In genomic region chr7:139908792-139909191, GRCh38 we compare ENCODE assay signal across 1 cellular context.
TF ChIP-seq lines count a peak whose summit lies in the region.

No MANE protein-coding gene starts in this region.

TF ChIP-seq in IMR-90, 13 proteins besides CTCF, POLR2A, EP300 and RAD21 (continued from another document):
- TF ChIP-seq, protein P1, sequence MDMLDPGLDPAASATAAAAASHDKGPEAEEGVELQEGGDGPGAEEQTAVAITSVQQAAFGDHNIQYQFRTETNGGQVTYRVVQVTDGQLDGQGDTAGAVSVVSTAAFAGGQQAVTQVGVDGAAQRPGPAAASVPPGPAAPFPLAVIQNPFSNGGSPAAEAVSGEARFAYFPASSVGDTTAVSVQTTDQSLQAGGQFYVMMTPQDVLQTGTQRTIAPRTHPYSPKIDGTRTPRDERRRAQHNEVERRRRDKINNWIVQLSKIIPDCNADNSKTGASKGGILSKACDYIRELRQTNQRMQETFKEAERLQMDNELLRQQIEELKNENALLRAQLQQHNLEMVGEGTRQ (IDR thresholded peaks at IDR 0.05; ENCODE audit: low read depth, low read length): no peak
- no peak for TF ChIP-seq SMC3 (IDR thresholded peaks at IDR 0.05; ENCODE audit: low read depth, low read length)
- TF ChIP-seq RCOR1 (IDR thresholded peaks at IDR 0.05; ENCODE audit: insufficient replicate concordance, low read length): no peak
- TF ChIP-seq CHD1 (IDR thresholded peaks at IDR 0.05; ENCODE audit: low read depth, low read length): no peak
- no peak for TF ChIP-seq NFE2L2 (IDR thresholded peaks at IDR 0.05; ENCODE audit: low read depth, low read length)
- no peak for TF ChIP-seq MAZ (IDR thresholded peaks at IDR 0.05; ENCODE audit: borderline replicate concordance, low read depth, low read length)
- no peak for TF ChIP-seq FOS (IDR thresholded peaks at IDR 0.05; ENCODE audit: low read depth, low read length)
TF ChIP-seq in IMR-90: peak in this region for 0.
